Comparison of ENCODE assay signal across 22 cellular contexts in genomic region chr1:167305059-167305704, GRCh38.
DNase-seq lines count a peak whose midpoint lies in the region; ATAC-seq and TF ChIP-seq lines count a peak whose summit lies in the region.
"Had no signal": no experiment of that assay in that cellular context is flagged by ENCODE, and none has a peak within 500 bp of the region (broad histone marks: within the 10 kb centered on the region; RNA-seq: fewer than 3 reads in every experiment).

No MANE protein-coding gene starts in this region.

- H3K4me1 Mint-ChIP-seq in dendritic cell treated with granulocyte-macrophage colony-stimulating factor and Interleukin-4, amounts not matched to agents 40 ng/mL and 50 ng/mL, for 4 days (ENCODE audit: low read depth): peaks cover 19% of the 10 kb centered on the region

- H3K9me3 ChIP-seq in RWPE2 (ENCODE audit: severe bottlenecking) (no peaks in the 10 kb centered on the region), skeletal muscle tissue (ENCODE audit: control insufficient read depth in 3 of 3, low read length in 3 of 3) (no peaks in the 10 kb centered on the region)

- H3K4me3 ChIP-seq in RWPE2 (ENCODE audit: severe bottlenecking) (no peak overlapping the region), skeletal muscle tissue (ENCODE audit: low read length in 3 of 3) (no peak overlapping the region)
- H3K4me3 ChIP-seq: PC-9 had no signal

- H3K4me3 Mint-ChIP-seq in dendritic cell treated with granulocyte-macrophage colony-stimulating factor and Interleukin-4, amounts not matched to agents 40 ng/mL and 50 ng/mL, for 4 days: no peak overlapping the region

- intact Hi-C loops in dendritic cell treated with granulocyte-macrophage colony-stimulating factor and Interleukin-4, amounts not matched to agents 40 ng/mL and 50 ng/mL, for 4 days (cut with micrococcal nuclease): no loop called here

- no peak for ATAC-seq in RWPE2 (ENCODE audit: low read depth)
- ATAC-seq in HG02885 (IDR thresholded peaks at IDR 0.05; ENCODE audit: poor library complexity, unreplicated experiment): no peak

- H3K27ac ChIP-seq in RWPE2 (ENCODE audit: poor library complexity, severe bottlenecking): peak overlapping the region; percentile 33
- H3K27ac ChIP-seq in skeletal muscle tissue (ENCODE audit: low read depth, low read length): peak overlapping the region; percentile 45
- H3K27ac ChIP-seq: 22Rv1 had no signal

- DNase-seq in NCI-H82 (lab: John Stamatoyannopoulos, UW) (peak; percentile 30), NCI-H82 treated with DMSO at 0.1 percent for 48 hours (lab: John Stamatoyannopoulos, UW; ENCODE audit: unreplicated experiment) (no peak), RWPE2 (ENCODE audit: low spot score) (no peak), NCI-H748 treated with DMSO at 0.1 percent for 48 hours (lab: John Stamatoyannopoulos, UW) (no peak), DMS79 treated with DMSO at 0.1 percent for 48 hours (lab: John Stamatoyannopoulos, UW) (no peak)
- DNase-seq: ACHN; Calu3; DND-41; KG1; NCI-H1092; NCI-H1417 treated with DMSO at 0.1 percent for 48 hours; NCI-H1694 treated with DMSO at 0.1 percent for 48 hours; NCI-H2081; NCI-H2227 treated with DMSO at 0.1 percent for 48 hours; NCI-H526 treated with DMSO at 0.1 percent for 48 hours; NK-92 treated with Interleukin-12 subunit alpha and Interleukin-12 subunit beta, amount 100 ng/mL, for 24 hours; PC-9; Right ventricle myocardium superior had no signal

- no peak overlapping the region for H3K9ac ChIP-seq in skeletal muscle tissue (ENCODE audit: low read depth in 1 of 3, low read length in 3 of 3)

- H3K27ac Mint-ChIP-seq in dendritic cell treated with granulocyte-macrophage colony-stimulating factor and Interleukin-4, amounts not matched to agents 40 ng/mL and 50 ng/mL, for 4 days: peak overlapping the region; percentile 10

- no peaks in the 10 kb centered on the region for H3K9me3 Mint-ChIP-seq in dendritic cell treated with granulocyte-macrophage colony-stimulating factor and Interleukin-4, amounts not matched to agents 40 ng/mL and 50 ng/mL, for 4 days

- H3K27me3 Mint-ChIP-seq in dendritic cell treated with granulocyte-macrophage colony-stimulating factor and Interleukin-4, amounts not matched to agents 40 ng/mL and 50 ng/mL, for 4 days: no peaks in the 10 kb centered on the region

- no peak for TF ChIP-seq CTCF in RWPE2 (IDR thresholded peaks at IDR 0.05; ENCODE audit: poor library complexity, severe bottlenecking)

- H3K36me3 Mint-ChIP-seq in dendritic cell treated with granulocyte-macrophage colony-stimulating factor and Interleukin-4, amounts not matched to agents 40 ng/mL and 50 ng/mL, for 4 days (ENCODE audit: low read depth): no peaks in the 10 kb centered on the region

- H3K27me3 ChIP-seq in RWPE2 (ENCODE audit: insufficient read depth, poor library complexity, severe bottlenecking): no peaks in the 10 kb centered on the region
- no peaks in the 10 kb centered on the region for H3K27me3 ChIP-seq in skeletal muscle tissue (ENCODE audit: control insufficient read depth in 3 of 3, insufficient read depth in 3 of 3, low read length in 3 of 3)

- H3K36me3 ChIP-seq in RWPE2 (ENCODE audit: low read depth) (no peaks in the 10 kb centered on the region), skeletal muscle tissue (ENCODE audit: control insufficient read depth in 3 of 3, insufficient read depth in 3 of 3, low read length in 3 of 3) (no peaks in the 10 kb centered on the region)

- H3K4me1 ChIP-seq in RWPE2 (ENCODE audit: insufficient read depth, poor library complexity, severe bottlenecking) (peaks cover 11% of the 10 kb centered on the region), skeletal muscle tissue (ENCODE audit: control insufficient read depth in 3 of 3, insufficient read depth in 3 of 3, low read length in 3 of 3) (peaks cover 0 to 11% (median 6%) of the 10 kb centered on the region in 3 donors)
